In genomic region chr9:127918201-127919107, GRCh38 we compare ENCODE assay signal across 9 cellular contexts. TPM values are rescaled to one million over a fixed set of nuclear protein-coding genes. Genes with fewer than 3 reads are reported as not detected.
DNase-seq lines count a peak whose midpoint lies in the region; ATAC-seq and TF ChIP-seq lines count a peak whose summit lies in the region.
"Had no signal": no experiment of that assay in that cellular context is flagged by ENCODE, and none has a peak within 500 bp of the region (broad histone marks: within the 10 kb centered on the region; RNA-seq: fewer than 3 reads in every experiment).

No MANE protein-coding gene starts in this region.

- peaks cover 2% of the 10 kb centered on the region for H3K36me3 Mint-ChIP-seq in IgD-negative memory B cell

- H3K27me3 ChIP-seq in breast epithelium: no peaks in the 10 kb centered on the region
- no peaks in the 10 kb centered on the region for H3K27me3 ChIP-seq in muscle layer of duodenum (ENCODE audit: low read depth, low read length)

- ATAC-seq in HG02885 (IDR thresholded peaks at IDR 0.05; ENCODE audit: poor library complexity, unreplicated experiment) (no peak), HG02623 (IDR thresholded peaks at IDR 0.05; ENCODE audit: unreplicated experiment) (no peak), GM21723 (IDR thresholded peaks at IDR 0.05; ENCODE audit: unreplicated experiment) (no peak)

- H3K27ac Mint-ChIP-seq in IgD-negative memory B cell: peak overlapping the region; percentile 96 to 99 (median 97)

- TF ChIP-seq POLR2A in breast epithelium (IDR thresholded peaks at IDR 0.05): no peak

- H3K27me3 Mint-ChIP-seq in IgD-negative memory B cell: no peaks in the 10 kb centered on the region

- no peak overlapping the region for H3K4me3 ChIP-seq in breast epithelium
- H3K4me3 ChIP-seq in muscle layer of duodenum (ENCODE audit: low read depth in 1 of 2, low read length in 2 of 2): no peak overlapping the region
- H3K4me3 ChIP-seq: HAP-1 had no signal

- no peaks in the 10 kb centered on the region for H3K9me3 ChIP-seq in breast epithelium
- no peaks in the 10 kb centered on the region for H3K9me3 ChIP-seq in muscle layer of duodenum (ENCODE audit: control insufficient read depth in 1 of 2, low read length in 2 of 2)
- H3K9me3 ChIP-seq: HAP-1 had no signal

- peaks cover 20 to 36% (median 24%) of the 10 kb centered on the region in 3 donors for H3K4me1 Mint-ChIP-seq in IgD-negative memory B cell

- intact Hi-C loops in breast epithelium (cut with DNase I; ENCODE audit: low total_unique reads): no loop called here

- no peak for TF ChIP-seq CTCF in breast epithelium (IDR thresholded peaks at IDR 0.05)

- H3K27ac ChIP-seq in breast epithelium: peak overlapping the region; percentile 68 to 84
- H3K27ac ChIP-seq in muscle layer of duodenum (ENCODE audit: low read length): peak overlapping the region; percentile 32

- H3K36me3 ChIP-seq in breast epithelium: no peaks in the 10 kb centered on the region
- no peaks in the 10 kb centered on the region for H3K36me3 ChIP-seq in muscle layer of duodenum (ENCODE audit: control insufficient read depth in 1 of 2, insufficient read depth in 2 of 2, low read length in 2 of 2)
- H3K36me3 ChIP-seq: HAP-1 had no signal

- DNase-seq in CD1c-positive myeloid dendritic cell (ENCODE audit: extremely low spot score) (peak; percentile 42), breast epithelium (ENCODE audit: low spot score in 2 of 2) (no peak), NCI-H510A (lab: John Stamatoyannopoulos, UW) (no peak)

- H3K4me1 ChIP-seq in breast epithelium (peaks cover 6 to 8% of the 10 kb centered on the region in 2 donors), muscle layer of duodenum (ENCODE audit: control insufficient read depth in 1 of 2, insufficient read depth in 2 of 2, low read length in 2 of 2) (peaks cover 21 to 33% of the 10 kb centered on the region in 2 donors)

- peak overlapping the region; percentile 12 to 98 (median 86) for H3K4me3 Mint-ChIP-seq in IgD-negative memory B cell

- H3K9me3 Mint-ChIP-seq in IgD-negative memory B cell: peaks cover 0 to 2% (median 0%) of the 10 kb centered on the region in 3 donors

RNA-seq across cellular contexts. Expression of gene ST6GALNAC4, which starts 1.6 kb away (rescaled TPM):
- polyA plus RNA-seq in IgD-negative memory B cell: 32.5 TPM
- total RNA-seq in breast epithelium: 10 to 100 TPM; 17.6 to 44.6 (median 24.0) TPM

RNA-seq across cellular contexts. Expression of gene PIP5KL1, which starts 12.1 kb away (rescaled TPM):
- 1.1 TPM for polyA plus RNA-seq in IgD-negative memory B cell
- 10 to 100 TPM in 1 of 3 donors, 1 to 10 TPM in 2; 2.2 to 10.1 (median 5.2) TPM for total RNA-seq in breast epithelium

RNA-seq across cellular contexts. Expression of gene ST6GALNAC6, which starts 19.1 kb away (rescaled TPM):
- polyA plus RNA-seq in IgD-negative memory B cell: 38.9 TPM
- 100 to 1,000 TPM in 2 of 3 donors, 10 to 100 TPM in 1; 61.5 to 175 (median 103) TPM for total RNA-seq in breast epithelium

RNA-seq across cellular contexts. Expression of gene DPM2, which starts 19.2 kb away (rescaled TPM):
- polyA plus RNA-seq in IgD-negative memory B cell: 44.9 TPM
- 10 to 100 TPM; 10.6 to 17.4 (median 17.1) TPM for total RNA-seq in breast epithelium

RNA-seq across cellular contexts. Expression of gene AK1, which starts 41.0 kb away (rescaled TPM):
- 0.10 TPM for polyA plus RNA-seq in IgD-negative memory B cell
- 10 to 100 TPM; 23.5 to 30.2 (median 23.6) TPM for total RNA-seq in breast epithelium
